ENCODE assay signal across 1 cellular context in genomic region chrX:153310901-153311300, GRCh38.
TF ChIP-seq lines count a peak whose summit lies in the region.

No MANE protein-coding gene starts in this region.

TF ChIP-seq in HepG2, 621 proteins besides CTCF, POLR2A, EP300 and RAD21:
- TF ChIP-seq FOXO4 (CRISPR knock-in tag; conservative IDR thresholded peaks at IDR 0.05), result no peak
- no peak for TF ChIP-seq RXRA (CRISPR knock-in tag; IDR thresholded peaks at IDR 0.05)
- no peak for TF ChIP-seq ZNF672 (CRISPR knock-in tag; IDR thresholded peaks at IDR 0.05)
- TF ChIP-seq MLLT10 (CRISPR knock-in tag; IDR thresholded peaks at IDR 0.05), result no peak
- no peak for TF ChIP-seq CAMTA2 (CRISPR knock-in tag; IDR thresholded peaks at IDR 0.05; ENCODE audit: borderline replicate concordance)
- no peak for TF ChIP-seq ZNF17 (CRISPR knock-in tag; IDR thresholded peaks at IDR 0.05)
- no peak for TF ChIP-seq MAZ (IDR thresholded peaks at IDR 0.05; ENCODE audit: borderline replicate concordance, low read depth, low read length)
- no peak for TF ChIP-seq MAZ (CRISPR knock-in tag; IDR thresholded peaks at IDR 0.05; ENCODE audit: low read depth)
- TF ChIP-seq ZNF512 (CRISPR knock-in tag; IDR thresholded peaks at IDR 0.05), result no peak
- TF ChIP-seq MED8 (CRISPR knock-in tag; IDR thresholded peaks at IDR 0.05; ENCODE audit: insufficient replicate concordance), result no peak
- no peak for TF ChIP-seq PLSCR1 (CRISPR knock-in tag; IDR thresholded peaks at IDR 0.05; ENCODE audit: borderline replicate concordance)
- TF ChIP-seq ZNF318 (CRISPR knock-in tag; IDR thresholded peaks at IDR 0.05), result no peak
- no peak for TF ChIP-seq GATA4 (IDR thresholded peaks at IDR 0.05; ENCODE audit: borderline replicate concordance, low read depth)
- TF ChIP-seq ZNF607 (CRISPR knock-in tag; IDR thresholded peaks at IDR 0.05; ENCODE audit: borderline replicate concordance), result no peak
